In genomic region chr16:70524406-70524825, GRCh38 we compare ENCODE assay signal across 8 cellular contexts. TPM values are rescaled to one million over a fixed set of nuclear protein-coding genes. Genes with fewer than 3 reads are reported as not detected.
DNase-seq lines count a peak whose midpoint lies in the region; ATAC-seq, FAIRE-seq and TF ChIP-seq lines count a peak whose summit lies in the region.
"Not testable (repeated sequence)": the region's sequence is repeated elsewhere in the genome, so short reads cannot be mapped to it uniquely, and the experiment has no call there.

No MANE protein-coding gene starts in this region.

- not testable (repeated sequence) for TF ChIP-seq POLR2A in endothelial cell of umbilical vein (IDR thresholded peaks at IDR 0.05; ENCODE audit: low read depth, low read length)

- H3K9me3 Mint-ChIP-seq in activated naive CD4-positive, alpha-beta T cell treated with anti-CD3 and anti-CD28 coated beads, Interleukin-2, amount 50 U/mL, for 24 hours: not testable (repeated sequence)

- in situ Hi-C loops in KBM-7 (cut with MboI; ENCODE audit: low pct_unique_long_range_greater_than_20kb, low sequenced_read_pairs): not testable (repeated sequence)

- H3K36me3 Mint-ChIP-seq in activated naive CD4-positive, alpha-beta T cell treated with anti-CD3 and anti-CD28 coated beads, Interleukin-2, amount 50 U/mL, for 24 hours: peaks cover 27% of the 10 kb centered on the region

- POLR2A ChIA-PET in endothelial cell of umbilical vein (lab: Charles Lee): interaction anchor here (1.7 kb wide), 1 partner anchor 144 kb away, joined by 8 read pairs; no protein-coding TSS in a partner anchor

- peaks cover 70% of the 10 kb centered on the region for H3K79me2 ChIP-seq in endothelial cell of umbilical vein (ENCODE audit: control insufficient read depth, insufficient read depth, low read length)

- H3K4me3 ChIP-seq in GM12864 (ENCODE audit: low read depth, low read length) (peak overlapping the region; percentile 61), endothelial cell of umbilical vein (replicated peaks in 1 of 3; ENCODE audit: insufficient read depth in 1 of 3, low read depth in 1 of 3, low read length in 3 of 3) (peak overlapping the region; percentile 54 to 94 (median 85)), rectal smooth muscle tissue (ENCODE audit: low read length) (peak overlapping the region; percentile 90)

- not testable (repeated sequence) for H4K20me1 ChIP-seq in endothelial cell of umbilical vein (replicated peaks; ENCODE audit: control insufficient read depth, extremely low read depth, insufficient read depth, low read length)

- H3K4me2 ChIP-seq in endothelial cell of umbilical vein (ENCODE audit: insufficient read depth, low read length): peak overlapping the region; percentile 93

- H3K4me1 ChIP-seq in endothelial cell of umbilical vein (ENCODE audit: control insufficient read depth, extremely low read depth, insufficient read depth, low read length) (peaks cover 47% of the 10 kb centered on the region), rectal smooth muscle tissue (ENCODE audit: control insufficient read depth, insufficient read depth, low read length) (peaks cover 14% of the 10 kb centered on the region)

- TF ChIP-seq CTCF in GM12864 (IDR thresholded peaks at IDR 0.05; ENCODE audit: low read depth, low read length, missing control alignments); endothelial cell of umbilical vein (IDR thresholded peaks at IDR 0.05; ENCODE audit: extremely low read depth in 1 of 2, insufficient read depth in 1 of 2, low read depth in 1 of 2, low read length in 2 of 2): not testable (repeated sequence)

- peak; percentile 34 for ATAC-seq in left colon

- H3K4me1 Mint-ChIP-seq in activated naive CD4-positive, alpha-beta T cell treated with anti-CD3 and anti-CD28 coated beads, Interleukin-2, amount 50 U/mL, for 24 hours: peaks cover 62% of the 10 kb centered on the region

- TSS peak; percentile 52 for BruUV-seq in endothelial cell of umbilical vein (replicated peaks; lab: Mats Ljungman, UMichigan)

- not testable (repeated sequence) for H3K9me1 ChIP-seq in endothelial cell of umbilical vein (replicated peaks; ENCODE audit: control insufficient read depth, extremely low read depth, insufficient read depth, low read length)

- peak; percentile 4 for FAIRE-seq in endothelial cell of umbilical vein (lab: Jason Lieb, UNC)

- H3K27me3 ChIP-seq in endothelial cell of umbilical vein (ENCODE audit: control insufficient read depth in 2 of 2, insufficient read depth in 2 of 2, low read length in 2 of 2); rectal smooth muscle tissue (ENCODE audit: control insufficient read depth, insufficient read depth, low read length): not testable (repeated sequence)

- not testable (repeated sequence) for H3K9me3 ChIP-seq in endothelial cell of umbilical vein (replicated peaks; ENCODE audit: control insufficient read depth, insufficient read depth, low read length)

- H3K27ac ChIP-seq in endothelial cell of umbilical vein (ENCODE audit: insufficient read depth, low read depth, low read length): peak overlapping the region; percentile 82
- H3K27ac ChIP-seq in rectal smooth muscle tissue (ENCODE audit: low read depth, low read length): peak overlapping the region; percentile 73

- peak overlapping the region; percentile 93 for H3K9ac ChIP-seq in endothelial cell of umbilical vein (replicated peaks; ENCODE audit: extremely low read depth, insufficient read depth, low read length)
- H3K9ac ChIP-seq in rectal smooth muscle tissue (ENCODE audit: low read length): peak overlapping the region; percentile 81

- intact Hi-C loops in endothelial cell of umbilical vein (cut with micrococcal nuclease): not testable (repeated sequence)
- intact Hi-C loops in left colon (cut with DNase I, micrococcal nuclease): loop anchor here in 1 of 2 donors (10.0 kb wide), 1 partner anchor 130 kb away; no protein-coding TSS in a partner anchor

- not testable (repeated sequence) for DNase-seq in GM12864 (ENCODE audit: low read depth); endothelial cell of umbilical vein (ENCODE audit: low read depth, low spot score)
- DNase-seq in KBM-7 (peak; percentile 47), T-helper 2 cell (peak in 3 of 5 experiments; percentile 7 to 56 (median 18)), left colon (peak; percentile 35 to 41), ureter (ENCODE audit: low spot score) (peak; percentile 46)

- CTCF ChIA-PET in endothelial cell of umbilical vein (lab: Charles Lee): interaction anchor here (1.2 to 1.8 kb wide), 5 partner anchors 16 to 247 kb away, joined by 3 to 14 read pairs (median 8); no protein-coding TSS in a partner anchor

- not testable (repeated sequence) for H3K27me3 Mint-ChIP-seq in activated naive CD4-positive, alpha-beta T cell treated with anti-CD3 and anti-CD28 coated beads, Interleukin-2, amount 50 U/mL, for 24 hours

- peak overlapping the region; percentile 100 for H3K27ac Mint-ChIP-seq in activated naive CD4-positive, alpha-beta T cell treated with anti-CD3 and anti-CD28 coated beads, Interleukin-2, amount 50 U/mL, for 24 hours

- H3K36me3 ChIP-seq in endothelial cell of umbilical vein (ENCODE audit: control insufficient read depth in 2 of 2, extremely low read depth in 1 of 2, insufficient read depth in 2 of 2, low read length in 2 of 2); rectal smooth muscle tissue (ENCODE audit: control insufficient read depth, insufficient read depth, low read length): not testable (repeated sequence)

- H2AFZ ChIP-seq in endothelial cell of umbilical vein (ENCODE audit: low read depth, low read length): not testable (repeated sequence)

- dilution Hi-C loops in endothelial cell of umbilical vein (cut with MboI; ENCODE audit: extremely low pct_ligation_motif_present, low sequenced_read_pairs): not testable (repeated sequence)

- H3K4me3 Mint-ChIP-seq in activated naive CD4-positive, alpha-beta T cell treated with anti-CD3 and anti-CD28 coated beads, Interleukin-2, amount 50 U/mL, for 24 hours: peak overlapping the region; percentile 100

RNA-seq across cellular contexts. Expression of gene SF3B3, which starts 0.8 kb away (rescaled TPM):
- total RNA-seq in endothelial cell of umbilical vein: 303 and 324 TPM in 2 replicates
- polyA plus RNA-seq in endothelial cell of umbilical vein: 143 and 167 TPM in 2 replicates
- 97.5 and 121 TPM in 2 replicates for polyA plus RNA-seq in endothelial cell of umbilical vein (2011; cell fraction: cytosol; rRNA removed)
- polyA plus RNA-seq in endothelial cell of umbilical vein (2011; cell fraction: nucleus; rRNA removed): 202 and 232 TPM in 2 replicates
- polyA plus RNA-seq in endothelial cell of umbilical vein (2012): 215 and 228 TPM in 2 replicates
- polyA minus RNA-seq in endothelial cell of umbilical vein: 242 and 275 TPM in 2 replicates
- 199 TPM for polyA minus RNA-seq in endothelial cell of umbilical vein (2011; cell fraction: cytosol; rRNA and poly(A)+ RNA removed)
- 107 and 195 TPM in 2 replicates for polyA minus RNA-seq in endothelial cell of umbilical vein (2011; cell fraction: nucleus; rRNA and poly(A)+ RNA removed)
- total RNA-seq in left colon: 100 to 1,000 TPM; 133 to 168 TPM
- 382 TPM for total RNA-seq in ureter

RNA-seq across cellular contexts. Expression of gene COG4, which starts 1.1 kb away (rescaled TPM):
- 46.5 and 61.2 TPM in 2 replicates for total RNA-seq in endothelial cell of umbilical vein
- polyA plus RNA-seq in endothelial cell of umbilical vein: 53.7 and 56.2 TPM in 2 replicates
- 37.9 and 45.2 TPM in 2 replicates for polyA plus RNA-seq in endothelial cell of umbilical vein (2011; cell fraction: cytosol; rRNA removed)
- 153 and 193 TPM in 2 replicates for polyA plus RNA-seq in endothelial cell of umbilical vein (2011; cell fraction: nucleus; rRNA removed)
- 47.6 and 53.5 TPM in 2 replicates for polyA plus RNA-seq in endothelial cell of umbilical vein (2012)
- 46.8 and 58.7 TPM in 2 replicates for polyA minus RNA-seq in endothelial cell of umbilical vein
- polyA minus RNA-seq in endothelial cell of umbilical vein (2011; cell fraction: cytosol; rRNA and poly(A)+ RNA removed): 21.6 TPM
- 33.1 and 34.6 TPM in 2 replicates for polyA minus RNA-seq in endothelial cell of umbilical vein (2011; cell fraction: nucleus; rRNA and poly(A)+ RNA removed)
- total RNA-seq in left colon: 10 to 100 TPM; 49.5 to 54.4 TPM
- total RNA-seq in ureter: 49.6 TPM
